In the genomic region with DNA sequence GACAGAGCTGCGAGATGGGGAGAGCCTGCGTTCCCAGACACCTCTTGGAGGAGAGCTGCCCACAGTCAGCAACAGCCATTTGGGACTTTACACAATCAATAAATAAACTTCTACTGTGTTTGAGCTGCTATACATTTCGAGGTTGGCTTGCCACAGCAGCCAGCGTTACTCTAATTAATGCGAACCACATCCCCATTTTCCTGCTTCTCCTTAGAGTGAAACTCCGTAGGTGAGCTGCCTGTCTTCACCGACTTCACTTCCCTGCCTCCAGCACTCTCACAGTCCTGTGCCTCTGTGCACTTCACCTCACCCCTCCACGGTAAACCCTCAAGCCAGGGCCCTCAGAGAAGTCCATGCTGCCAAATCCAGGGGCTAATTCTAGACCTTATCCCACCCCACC, we compare ENCODE assay signal across 27 cellular contexts. TPM values are rescaled to one million over a fixed set of nuclear protein-coding genes. Genes with fewer than 3 reads are reported as not detected.
"Had no signal": no experiment of that assay in that cellular context is flagged by ENCODE, and none has a peak within 500 bp of the region (broad histone marks: within the 10 kb centered on the region; RNA-seq: fewer than 3 reads in every experiment).

No MANE protein-coding gene starts in this region.

- H3K4me1 ChIP-seq: left lung, psoas muscle, right atrium auricular region, thyroid gland had no signal

- H3K4me3 ChIP-seq: left lung, ovary, psoas muscle, right atrium auricular region, thyroid gland had no signal

- H3K27me3 ChIP-seq: ovary, right atrium auricular region, thyroid gland had no signal

- H3K27ac ChIP-seq: left lung, ovary, psoas muscle, right atrium auricular region, thyroid gland, WERI-Rb-1 had no signal

- ATAC-seq: activated T-helper 17 cell treated with anti-CD3 and anti-CD28 coated beads, Interleukin-2, amount 50 U/mL, for 72 hours; left lung; naive thymus-derived CD8-positive, alpha-beta T cell; psoas muscle; T-cell had no signal

- H3K36me3 ChIP-seq: left lung, ovary, right atrium auricular region, thyroid gland, WERI-Rb-1 had no signal

- H3K9me3 ChIP-seq: ovary, thyroid gland had no signal

- DNase-seq: activated CD4-positive, alpha-beta T cell treated with anti-CD3 and anti-CD28 coated beads, Interleukin-2, amount 50 U/mL, for 1 hour; activated CD4-positive, CD25-positive, alpha-beta regulatory T cell treated with anti-CD3 and anti-CD28 coated beads, Interleukin-2, amount 50 U/mL, for 72 hours; activated CD8-positive, alpha-beta memory T cell treated with anti-CD3 and anti-CD28 coated beads, Interleukin-2, amount 50 U/mL, for 4 hours; activated naive CD4-positive, alpha-beta T cell treated with Interleukin-2 at 50 U/mL for 16 hours; activated naive CD8-positive, alpha-beta T cell treated with anti-CD3 and anti-CD28 coated beads for 36 hours; activated T-cell treated with anti-CD3 and anti-CD28 coated beads, Interleukin-2, amount 50 U/mL, for 24 hours; effector CD8-positive, alpha-beta T cell; erythroblast; foreskin fibroblast; immature natural killer cell; kidney glomerular epithelial cell; left lung; naive thymus-derived CD8-positive, alpha-beta T cell; stimulated activated CD4-positive, alpha-beta T cell treated with anti-CD3 and anti-CD28 coated beads, Interleukin-12 subunit alpha, Interleukin-12 subunit beta, amount 100 ng/mL, for 4 hours; stimulated activated CD4-positive, alpha-beta T cell treated with anti-CD3 and anti-CD28 coated beads, Interleukin-4, amount 100 ng/mL, for 4 hours; substantia nigra; T-cell; thyroid gland; WERI-Rb-1 had no signal

RNA-seq across cellular contexts. Expression of gene SLC22A12, which starts 5.9 kb away (rescaled TPM):
- total RNA-seq: activated naive CD8-positive, alpha-beta T cell treated with anti-CD3 and anti-CD28 coated beads for 36 hours; activated T-helper 17 cell treated with anti-CD3 and anti-CD28 coated beads, Interleukin-2, amount 50 U/mL, for 72 hours; fibroblast of lung; left lung; lung microvascular endothelial cell; naive thymus-derived CD8-positive, alpha-beta T cell; ovary; psoas muscle; right atrium auricular region; skeletal muscle tissue; T-cell; thyroid gland; ureter had no signal
- polyA plus RNA-seq: fibroblast of lung; immature natural killer cell; naive thymus-derived CD8-positive, alpha-beta T cell; ovary; psoas muscle had no signal

RNA-seq across cellular contexts. Expression of gene SLC22A11, which starts 29.4 kb away (rescaled TPM):
- total RNA-seq: activated naive CD8-positive, alpha-beta T cell treated with anti-CD3 and anti-CD28 coated beads for 36 hours; activated T-helper 17 cell treated with anti-CD3 and anti-CD28 coated beads, Interleukin-2, amount 50 U/mL, for 72 hours; fibroblast of lung; left lung; lung microvascular endothelial cell; naive thymus-derived CD8-positive, alpha-beta T cell; psoas muscle; right atrium auricular region; skeletal muscle tissue; T-cell; thyroid gland had no signal
- polyA plus RNA-seq: fibroblast of lung; immature natural killer cell; naive thymus-derived CD8-positive, alpha-beta T cell; psoas muscle had no signal
